In genomic region chr3:196741401-196741761, GRCh38 we compare ENCODE assay signal across 8 cellular contexts. TPM values are rescaled to one million over a fixed set of nuclear protein-coding genes. Genes with fewer than 3 reads are reported as not detected.
A peak's percentile ranks its signal among the peaks of the same experiment; 100 is the strongest.
DNase-seq lines count a peak whose midpoint lies in the region; ATAC-seq and TF ChIP-seq lines count a peak whose summit lies in the region.

No MANE protein-coding gene starts in this region.

- ATAC-seq in effector memory CD8-positive, alpha-beta T cell (replicated peaks), result no peak
- no peak for ATAC-seq in GM21528 (IDR thresholded peaks at IDR 0.05; ENCODE audit: low FRiP score, unreplicated experiment)

- no peaks in the 10 kb centered on the region for H3K36me3 ChIP-seq in CD4-positive, alpha-beta memory T cell (ENCODE audit: insufficient read depth, low read length)
- H3K36me3 ChIP-seq in MG63 (peaks cover 37% of the 10 kb centered on the region), osteoblast (ENCODE audit: insufficient read depth, low read length) (peaks cover 2% of the 10 kb centered on the region)

- H3K4me1 Mint-ChIP-seq in CD4-positive, alpha-beta memory T cell, result peaks cover 24 to 57% (median 34%) of the 10 kb centered on the region in 4 donors
- H3K4me1 Mint-ChIP-seq in effector memory CD8-positive, alpha-beta T cell (ENCODE audit: low read depth in 2 of 2), result peaks cover 24% of the 10 kb centered on the region in 2 donors

- no peak for DNase-seq in CD4-positive, alpha-beta memory T cell
- no peak for DNase-seq in MG63
- DNase-seq in effector memory CD8-positive, alpha-beta T cell, result no peak
- no peak for DNase-seq in osteoblast (ENCODE audit: insufficient read length, low spot score, missing footprints)
- DNase-seq in GDM1 (lab: John Stamatoyannopoulos, UW), result no peak
- no peak for DNase-seq in NCI-H2171 (lab: John Stamatoyannopoulos, UW)
- DNase-seq in NCI-H2029 (lab: John Stamatoyannopoulos, UW), result no peak

- POLR2A ChIA-PET in CD4-positive, alpha-beta memory T cell (lab: Charles Lee; ENCODE audit: partially characterized antibody), result interaction anchor here (1.0 to 2.6 kb wide), 9 partner anchors 10 to 229 kb away, joined by 3 to 59 read pairs (median 8); partner anchors contain the start of genes CEP19, PIGX and SENP5

- H3K36me3 Mint-ChIP-seq in CD4-positive, alpha-beta memory T cell, result peaks cover 7 to 16% of the 10 kb centered on the region in 2 donors
- peaks cover 27% of the 10 kb centered on the region for H3K36me3 Mint-ChIP-seq in effector memory CD8-positive, alpha-beta T cell (ENCODE audit: insufficient read depth)

- H3K4me3 Mint-ChIP-seq in CD4-positive, alpha-beta memory T cell, result peak overlapping the region; percentile 96 to 100 (median 100)
- H3K4me3 Mint-ChIP-seq in effector memory CD8-positive, alpha-beta T cell, result peak overlapping the region; percentile 91 to 97

- no peak overlapping the region for H2AFZ ChIP-seq in osteoblast (ENCODE audit: low read length)

- H3K9me3 ChIP-seq in CD4-positive, alpha-beta memory T cell (ENCODE audit: control insufficient read depth in 1 of 2, low read length in 2 of 2), result no peaks in the 10 kb centered on the region
- H3K9me3 ChIP-seq in MG63, result peaks cover 4% of the 10 kb centered on the region
- H3K9me3 ChIP-seq in osteoblast (ENCODE audit: low read depth, low read length), result no peaks in the 10 kb centered on the region

- intact Hi-C loops in CD4-positive, alpha-beta memory T cell (cut with micrococcal nuclease), result loop anchor here (5.0 to 10.0 kb wide), 2 partner anchors 36 to 63 kb away; no protein-coding TSS in a partner anchor

- peak overlapping the region; percentile 97 to 100 (median 99) for H3K27ac Mint-ChIP-seq in CD4-positive, alpha-beta memory T cell
- peak overlapping the region; percentile 95 to 98 for H3K27ac Mint-ChIP-seq in effector memory CD8-positive, alpha-beta T cell

- H3K27me3 Mint-ChIP-seq in CD4-positive, alpha-beta memory T cell, result no peaks in the 10 kb centered on the region
- H3K27me3 Mint-ChIP-seq in effector memory CD8-positive, alpha-beta T cell, result no peaks in the 10 kb centered on the region

- CTCF ChIA-PET in CD4-positive, alpha-beta memory T cell (lab: Charles Lee; ENCODE audit: partially characterized antibody), result interaction anchor here (1.3 kb wide), 1 partner anchor 229 kb away, joined by 4 read pairs; no protein-coding TSS in a partner anchor

- H3K4me3 ChIP-seq in CD4-positive, alpha-beta memory T cell (ENCODE audit: low read length in 2 of 2), result peak overlapping the region; percentile 70 to 95
- peak overlapping the region; percentile 86 for H3K4me3 ChIP-seq in MG63
- peak overlapping the region; percentile 99 for H3K4me3 ChIP-seq in osteoblast (ENCODE audit: insufficient read depth, low read length)

- peaks cover 52% of the 10 kb centered on the region for H3K4me1 ChIP-seq in CD4-positive, alpha-beta memory T cell (ENCODE audit: insufficient read depth, low read length)
- peaks cover 6% of the 10 kb centered on the region for H3K4me1 ChIP-seq in osteoblast (ENCODE audit: insufficient read depth, low read length)

- H3K4me2 ChIP-seq in osteoblast (ENCODE audit: insufficient read depth, low read length), result peak overlapping the region; percentile 85

- no peak for TF ChIP-seq CTCF in osteoblast (IDR thresholded peaks at IDR 0.05; ENCODE audit: extremely low read depth, low read depth, low read length)

- peak overlapping the region; percentile 99 for H3K27ac ChIP-seq in CD4-positive, alpha-beta memory T cell (ENCODE audit: low read depth, low read length)
- H3K27ac ChIP-seq in osteoblast (ENCODE audit: low read depth, low read length), result peak overlapping the region; percentile 100

- no peaks in the 10 kb centered on the region for H3K9me3 Mint-ChIP-seq in CD4-positive, alpha-beta memory T cell
- no peaks in the 10 kb centered on the region for H3K9me3 Mint-ChIP-seq in effector memory CD8-positive, alpha-beta T cell

- H3K79me2 ChIP-seq in osteoblast (ENCODE audit: insufficient read depth, low read length), result peaks cover 67% of the 10 kb centered on the region

- no peaks in the 10 kb centered on the region for H3K27me3 ChIP-seq in CD4-positive, alpha-beta memory T cell (ENCODE audit: insufficient read depth, low read length)
- H3K27me3 ChIP-seq in MG63 (no peaks in the 10 kb centered on the region), osteoblast (ENCODE audit: insufficient read depth, low read length) (no peaks in the 10 kb centered on the region)

- H4K20me1 ChIP-seq in osteoblast (ENCODE audit: insufficient read depth, low read length), result peaks cover 37% of the 10 kb centered on the region

RNA-seq across cellular contexts. Expression of gene PAK2, which starts 1.7 kb away (rescaled TPM):
- 10 to 100 TPM; 80.4 to 97.4 TPM for total RNA-seq in CD4-positive, alpha-beta memory T cell
- polyA plus RNA-seq in CD4-positive, alpha-beta memory T cell, result 10 to 100 TPM; 29.1 to 39.4 TPM
- total RNA-seq in MG63 (2014; rRNA removed; shearing (Covaris generic); ENCODE audit: low replicate concordance), result 27.7 and 42.1 TPM in 2 replicates
- 36.6 and 37.4 TPM in 2 replicates for total RNA-seq in osteoblast

RNA-seq across cellular contexts. Expression of gene PIGX, which starts 29.2 kb away (rescaled TPM):
- 10 to 100 TPM; 19.1 to 23.7 TPM for total RNA-seq in CD4-positive, alpha-beta memory T cell
- polyA plus RNA-seq in CD4-positive, alpha-beta memory T cell, result 10 to 100 TPM; 34.1 to 37.4 TPM
- 47.7 and 58.7 TPM in 2 replicates for total RNA-seq in MG63 (2014; rRNA removed; shearing (Covaris generic); ENCODE audit: low replicate concordance)
- 19.2 and 26.8 TPM in 2 replicates for total RNA-seq in osteoblast

RNA-seq across cellular contexts. Expression of gene CEP19, which starts 29.3 kb away (rescaled TPM):
- 1 to 10 TPM; 7.8 to 8.2 TPM for total RNA-seq in CD4-positive, alpha-beta memory T cell
- 10 to 100 TPM in 1 of 2 donors, 1 to 10 TPM in 1; 5.4 to 10.8 TPM for polyA plus RNA-seq in CD4-positive, alpha-beta memory T cell
- 3.5 and 16.5 TPM in 2 replicates for total RNA-seq in MG63 (2014; rRNA removed; shearing (Covaris generic); ENCODE audit: low replicate concordance)
- 3.6 and 3.8 TPM in 2 replicates for total RNA-seq in osteoblast
